Comparison of ENCODE assay signal across 13 cellular contexts in the genomic region with DNA sequence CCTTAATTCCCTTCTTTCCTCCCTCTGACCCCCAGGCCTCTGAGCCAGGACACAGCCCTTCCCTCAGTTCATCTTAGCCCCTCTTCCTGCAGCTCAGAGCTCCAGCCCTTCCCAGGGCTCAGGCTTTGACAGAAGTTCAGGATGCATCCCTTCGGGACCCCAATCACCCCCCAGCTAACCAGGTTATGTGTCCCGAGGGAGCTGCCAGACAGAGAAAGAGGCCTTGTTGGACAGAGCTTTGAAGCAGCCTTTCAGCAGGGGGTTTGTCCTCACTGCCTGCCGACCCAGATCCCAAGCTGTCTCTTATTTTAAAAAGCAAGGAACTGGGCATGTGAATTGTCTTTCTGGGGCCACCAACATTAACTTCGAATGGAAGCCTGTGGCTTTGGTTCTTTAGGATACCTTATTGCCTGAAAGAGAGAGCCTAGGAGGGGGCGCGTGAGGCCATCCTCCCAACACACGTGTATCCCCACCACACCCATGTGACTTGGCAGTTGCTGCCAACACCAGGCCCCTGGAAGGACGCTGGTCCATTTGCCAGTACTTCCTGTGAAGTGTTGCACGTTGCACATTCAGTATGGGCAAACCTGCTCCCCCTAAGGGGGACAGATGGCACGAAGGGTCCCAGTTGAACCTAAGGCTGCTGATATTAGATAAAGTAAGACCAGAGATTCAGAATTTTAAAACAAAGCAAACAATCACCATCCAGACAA. TPM values are rescaled to one million over a fixed set of nuclear protein-coding genes. Genes with fewer than 3 reads are reported as not detected.
DNase-seq lines count a peak whose midpoint lies in the region; ATAC-seq, FAIRE-seq and TF ChIP-seq lines count a peak whose summit lies in the region.
"Had no signal": no experiment of that assay in that cellular context is flagged by ENCODE, and none has a peak within 500 bp of the region (broad histone marks: within the 10 kb centered on the region; RNA-seq: fewer than 3 reads in every experiment).

No MANE protein-coding gene starts in this region.

- no peaks in the 10 kb centered on the region for H3K9me3 Mint-ChIP-seq in CD8-positive, alpha-beta memory T cell
- H3K9me3 Mint-ChIP-seq in natural killer cell: no peaks in the 10 kb centered on the region

- H3K36me3 Mint-ChIP-seq in CD8-positive, alpha-beta memory T cell: peaks cover 0 to 9% (median 0%) of the 10 kb centered on the region in 3 donors
- no peaks in the 10 kb centered on the region for H3K36me3 Mint-ChIP-seq in natural killer cell

- intact Hi-C loops in natural killer cell (cut with micrococcal nuclease): no loop called here
- intact Hi-C loops in pancreas (cut with DNase I): no loop called here

- H3K4me1 ChIP-seq in CD8-positive, alpha-beta memory T cell (ENCODE audit: insufficient read depth, low read length): peaks cover 8% of the 10 kb centered on the region
- peaks cover 10% of the 10 kb centered on the region for H3K4me1 ChIP-seq in HUES48 (ENCODE audit: control insufficient read depth, insufficient read depth, low read length)
- H3K4me1 ChIP-seq in pancreas: peaks cover 0 to 5% (median 4%) of the 10 kb centered on the region in 3 donors

- H3K4me3 Mint-ChIP-seq in CD8-positive, alpha-beta memory T cell: peak overlapping the region; percentile 42 to 96 (median 67)
- peak overlapping the region; percentile 66 for H3K4me3 Mint-ChIP-seq in natural killer cell

- FAIRE-seq in frontal cortex (lab: Jason Lieb, UNC) (no peak), pancreas (lab: Jason Lieb, UNC) (no peak)
- FAIRE-seq: GM12878 had no signal

- no peak for TF ChIP-seq CTCF in astrocyte of the cerebellum (IDR thresholded peaks at IDR 0.05; ENCODE audit: low read depth, low read length, missing control alignments)
- TF ChIP-seq CTCF in natural killer cell (IDR thresholded peaks at IDR 0.05): no peak
- TF ChIP-seq CTCF in pancreas (IDR thresholded peaks at IDR 0.05): no peak

- no peaks in the 10 kb centered on the region for H3K27me3 Mint-ChIP-seq in CD8-positive, alpha-beta memory T cell
- no peaks in the 10 kb centered on the region for H3K27me3 Mint-ChIP-seq in natural killer cell (ENCODE audit: low read depth in 2 of 2)

- H3K9me3 ChIP-seq in CD8-positive, alpha-beta memory T cell (ENCODE audit: low read length): no peaks in the 10 kb centered on the region
- H3K9me3 ChIP-seq in HUES48 (ENCODE audit: control insufficient read depth, insufficient read depth, low read length): no peaks in the 10 kb centered on the region
- H3K9me3 ChIP-seq in pancreas: no peaks in the 10 kb centered on the region

- H3K27ac ChIP-seq in CD8-positive, alpha-beta memory T cell (ENCODE audit: low read depth, low read length): peak overlapping the region; percentile 51
- H3K27ac ChIP-seq in HUES48 (ENCODE audit: low read depth, low read length) (no peak overlapping the region), pancreas (no peak overlapping the region)
- H3K27ac ChIP-seq: WERI-Rb-1 had no signal

- no peak overlapping the region for H3K4me3 ChIP-seq in CD8-positive, alpha-beta memory T cell (ENCODE audit: low read length)
- peak overlapping the region; percentile 92; the same call in 1 of the 2 replicates for H3K4me3 ChIP-seq in HUES48 (ENCODE audit: low read depth, low read length)
- H3K4me3 ChIP-seq in astrocyte of the cerebellum (ENCODE audit: low read depth, low read length): peak overlapping the region; percentile 71
- H3K4me3 ChIP-seq in pancreas: no peak overlapping the region

- no peaks in the 10 kb centered on the region for H3K27me3 ChIP-seq in CD8-positive, alpha-beta memory T cell (ENCODE audit: insufficient read depth, low read length, poor library complexity, severe bottlenecking)
- H3K27me3 ChIP-seq in HUES48 (ENCODE audit: control insufficient read depth, insufficient read depth, low read length): peaks cover 4% of the 10 kb centered on the region; the same call in 1 of the 2 replicates
- no peaks in the 10 kb centered on the region for H3K27me3 ChIP-seq in pancreas

- no peak for ATAC-seq in natural killer cell
- no peak for ATAC-seq in pancreas

- H3K9ac ChIP-seq in HUES48 (ENCODE audit: low read depth, low read length): no peak overlapping the region

- DNase-seq in CD8-positive, alpha-beta memory T cell: no peak
- DNase-seq in astrocyte of the cerebellum (ENCODE audit: low read depth): no peak
- no peak for DNase-seq in natural killer cell
- DNase-seq in frontal cortex (ENCODE audit: low spot score in 2 of 2): no peak
- no peak for DNase-seq in HPDE6-E6E7 (ENCODE audit: extremely low spot score)
- no peak for DNase-seq in stimulated activated CD4-positive, alpha-beta T cell treated with anti-CD3 and anti-CD28 coated beads, Interleukin-12 subunit alpha, Interleukin-12 subunit beta, amount 100 ng/mL, for 4 hours
- DNase-seq in pancreas: no peak
- DNase-seq: NCI-H187; stimulated activated CD4-positive, alpha-beta T cell treated with anti-CD3 and anti-CD28 coated beads, Interleukin-4, amount 100 ng/mL, for 1 hour; WERI-Rb-1 had no signal

- CTCF ChIA-PET in CD8-positive, alpha-beta memory T cell (lab: Charles Lee): no interaction called here

- POLR2A ChIA-PET in CD8-positive, alpha-beta memory T cell (lab: Charles Lee): no interaction called here

- H3K36me3 ChIP-seq in CD8-positive, alpha-beta memory T cell (ENCODE audit: insufficient read depth, low read length): no peaks in the 10 kb centered on the region
- H3K36me3 ChIP-seq in HUES48 (ENCODE audit: control insufficient read depth, insufficient read depth, low read length) (peaks cover 29% of the 10 kb centered on the region), pancreas (no peaks in the 10 kb centered on the region)
- H3K36me3 ChIP-seq: WERI-Rb-1 had no signal

- peak overlapping the region in 3 of 8 donors; percentile 9 to 86 (median 42) for H3K27ac Mint-ChIP-seq in CD8-positive, alpha-beta memory T cell
- no peak overlapping the region for H3K27ac Mint-ChIP-seq in natural killer cell

- in situ Hi-C loops in astrocyte of the cerebellum (cut with HindIII; ENCODE audit: low sequenced_read_pairs): no loop called here

- WGBS in pancreas, 2 donors: 68 to 77% methylated on average over 10 of the region's 10 CpGs

- peaks cover 4 to 21% (median 13%) of the 10 kb centered on the region in 3 donors for H3K4me1 Mint-ChIP-seq in CD8-positive, alpha-beta memory T cell
- H3K4me1 Mint-ChIP-seq in natural killer cell: peaks cover 3 to 14% of the 10 kb centered on the region in 2 donors

RNA-seq across cellular contexts. Expression of gene CCDC136, which starts 0.9 kb away (rescaled TPM):
- 1 to 10 TPM; 8.7 to 9.0 TPM for total RNA-seq in CD8-positive, alpha-beta memory T cell
- polyA plus RNA-seq in CD8-positive, alpha-beta memory T cell: 2.6 TPM
- total RNA-seq in natural killer cell (10 to 100 TPM; 10.9 to 17.5 (median 13.2) TPM), frontal cortex (38.3 TPM), pancreas (1 to 10 TPM in 2 of 6 donors, under 1 TPM in 4; 0.66 to 2.4 (median 0.88) TPM)
- polyA plus RNA-seq in pancreas: 1 to 10 TPM; 1.7 to 2.9 TPM

RNA-seq across cellular contexts. Expression of gene OPN1SW, which starts 17.0 kb away (rescaled TPM):
- total RNA-seq in CD8-positive, alpha-beta memory T cell: not detected
- not detected for polyA plus RNA-seq in CD8-positive, alpha-beta memory T cell
- total RNA-seq in natural killer cell (not detected), frontal cortex (not detected), pancreas (not detected)
- polyA plus RNA-seq in pancreas: not detected
- total RNA-seq: dermis microvascular lymphatic vessel endothelial cell, GM12878 had no signal

RNA-seq across cellular contexts. Expression of gene FLNC, which starts 37.6 kb away (rescaled TPM):
- not detected for total RNA-seq in CD8-positive, alpha-beta memory T cell
- not detected for polyA plus RNA-seq in CD8-positive, alpha-beta memory T cell
- under 1 TPM in 2 of 3 donors, not detected in 1; 0.05 to 0.25 TPM for total RNA-seq in natural killer cell
- total RNA-seq in frontal cortex: 2.4 TPM
- 1 to 10 TPM in 3 of 6 donors, under 1 TPM in 3; 0.28 to 2.3 (median 1.0) TPM for total RNA-seq in pancreas
- polyA plus RNA-seq in pancreas: 1 to 10 TPM in 1 of 2 donors, under 1 TPM in 1; 0.82 to 2.1 TPM

RNA-seq across cellular contexts. Expression of gene CALU, which starts 53.5 kb away (rescaled TPM):
- total RNA-seq in CD8-positive, alpha-beta memory T cell: 10 to 100 TPM; 51.4 to 52.0 TPM
- 28.8 TPM for polyA plus RNA-seq in CD8-positive, alpha-beta memory T cell
- total RNA-seq in natural killer cell: 10 to 100 TPM; 25.9 to 31.7 (median 27.6) TPM
- 55.0 TPM for total RNA-seq in frontal cortex
- 10 to 100 TPM; 15.0 to 46.0 (median 30.4) TPM for total RNA-seq in pancreas
- polyA plus RNA-seq in pancreas: 10 to 100 TPM in 1 of 2 donors, 1 to 10 TPM in 1; 8.7 to 15.4 TPM

Comparison
In these comparisons a context has a peak if more than half of its experiments do, and no peak if none do; other contexts are left out.
1. H3K4me3 ChIP-seq: peak in HUES48 (single experiment) and astrocyte of the cerebellum (single experiment); none in CD8-positive, alpha-beta memory T cell (single experiment) and pancreas (0 of 4).